Comparison of ENCODE assay signal across 27 cellular contexts in genomic region chr7:105050493-105050892, GRCh38. TPM values are rescaled to one million over a fixed set of nuclear protein-coding genes. Genes with fewer than 3 reads are reported as not detected.
DNase-seq lines count a peak whose midpoint lies in the region; ATAC-seq and TF ChIP-seq lines count a peak whose summit lies in the region.
"Had no signal": no experiment of that assay in that cellular context is flagged by ENCODE, and none has a peak within 500 bp of the region (broad histone marks: within the 10 kb centered on the region; RNA-seq: fewer than 3 reads in every experiment).

No MANE protein-coding gene starts in this region.

- no peak overlapping the region for H3K4me3 Mint-ChIP-seq in T-cell
- H3K4me3 Mint-ChIP-seq in dendritic cell treated with granulocyte-macrophage colony-stimulating factor and Interleukin-4, amounts not matched to agents 40 ng/mL and 50 ng/mL, for 4 days = no peak overlapping the region
- H3K4me3 Mint-ChIP-seq: T-helper 1 cell treated with Interleukin-12 subunit alpha and Interleukin-12 subunit beta and Interleukin-4 antibody, amounts not matched to agents 30 μg/mL and 1 μg/mL, for 36 hours; type B pancreatic cell had no signal

- CTCF ChIA-PET in T-cell (lab: Charles Lee) = no interaction called here

- H3K9ac ChIP-seq in smooth muscle cell (ENCODE audit: low read depth) = no peak overlapping the region

- H3K36me3 Mint-ChIP-seq in activated naive CD4-positive, alpha-beta T cell treated with anti-CD3 and anti-CD28 coated beads, Interleukin-2, amount 50 U/mL, for 72 hours = peaks cover 27 to 48% of the 10 kb centered on the region in 2 donors
- peaks cover 47% of the 10 kb centered on the region for H3K36me3 Mint-ChIP-seq in T-cell
- peaks cover 77% of the 10 kb centered on the region for H3K36me3 Mint-ChIP-seq in dendritic cell treated with granulocyte-macrophage colony-stimulating factor and Interleukin-4, amounts not matched to agents 40 ng/mL and 50 ng/mL, for 4 days (ENCODE audit: low read depth)

- H3K27ac Mint-ChIP-seq in activated naive CD4-positive, alpha-beta T cell treated with anti-CD3 and anti-CD28 coated beads, Interleukin-2, amount 50 U/mL, for 72 hours = peak overlapping the region; percentile 85 to 89
- peak overlapping the region; percentile 5 to 60 for H3K27ac Mint-ChIP-seq in T-cell
- H3K27ac Mint-ChIP-seq in dendritic cell treated with granulocyte-macrophage colony-stimulating factor and Interleukin-4, amounts not matched to agents 40 ng/mL and 50 ng/mL, for 4 days = peak overlapping the region; percentile 3

- H3K4me3 ChIP-seq in smooth muscle cell = no peak overlapping the region
- H3K4me3 ChIP-seq: colonic mucosa, GM12878 had no signal

- no peak overlapping the region for H2AFZ ChIP-seq in smooth muscle cell (ENCODE audit: low read depth)

- no peak for ATAC-seq in activated naive CD4-positive, alpha-beta T cell treated with anti-CD3 and anti-CD28 coated beads, Interleukin-2, amount 50 U/mL, for 72 hours
- ATAC-seq in T-cell (replicated peaks in 1 of 4) = no peak
- ATAC-seq in GM18498 (IDR thresholded peaks at IDR 0.05; ENCODE audit: unreplicated experiment) = no peak
- ATAC-seq: GM12878, left colon had no signal

- H3K27ac ChIP-seq in smooth muscle cell (ENCODE audit: low read depth) = peak overlapping the region; percentile 17
- H3K27ac ChIP-seq: colonic mucosa, VCaP had no signal

- intact Hi-C loops in dendritic cell treated with granulocyte-macrophage colony-stimulating factor and Interleukin-4, amounts not matched to agents 40 ng/mL and 50 ng/mL, for 4 days (cut with micrococcal nuclease) = no loop called here

- peaks cover 3% of the 10 kb centered on the region for H3K4me1 ChIP-seq in smooth muscle cell (ENCODE audit: low read depth)
- H3K4me1 ChIP-seq: colonic mucosa had no signal

- DNase-seq in activated naive CD4-positive, alpha-beta T cell treated with anti-CD3 and anti-CD28 coated beads, Interleukin-2, amount 50 U/mL, for 72 hours (ENCODE audit: low spot score in 2 of 2) = no peak
- no peak for DNase-seq in activated naive CD4-positive, alpha-beta T cell treated with Interleukin-2 at 50 U/mL for 16 hours
- DNase-seq in T-cell = no peak
- no peak for DNase-seq in smooth muscle cell (lab: John Stamatoyannopoulos, UW; ENCODE audit: unreplicated experiment)
- no peak for DNase-seq in putamen (ENCODE audit: low spot score)
- DNase-seq in anterior cingulate cortex (lab: John Stamatoyannopoulos, UW) = no peak
- DNase-seq: activated gamma-delta T cell; colonic mucosa; DMS79; glutamatergic neuron; KG1; left colon; midbrain; MV-4-11; NCI-H1694 treated with DMSO at 0.1 percent for 48 hours; NCI-H226; NCI-H82; OCI-M1; Right ventricle myocardium superior; small intestine; stimulated activated CD4-positive, alpha-beta T cell treated with anti-CD3 and anti-CD28 coated beads, Interleukin-2, amount 100 ng/mL, for 48 hours had no signal

- peaks cover 2% of the 10 kb centered on the region for H3K36me3 ChIP-seq in smooth muscle cell (ENCODE audit: low read depth)

- TF ChIP-seq CTCF in smooth muscle cell (IDR thresholded peaks at IDR 0.05; ENCODE audit: borderline replicate concordance, insufficient read depth, poor library complexity, severe bottlenecking) = no peak

- H3K27me3 Mint-ChIP-seq in T-cell = no peaks in the 10 kb centered on the region
- no peaks in the 10 kb centered on the region for H3K27me3 Mint-ChIP-seq in dendritic cell treated with granulocyte-macrophage colony-stimulating factor and Interleukin-4, amounts not matched to agents 40 ng/mL and 50 ng/mL, for 4 days
- H3K27me3 Mint-ChIP-seq: type B pancreatic cell had no signal

- H3K27me3 ChIP-seq in smooth muscle cell (ENCODE audit: low read depth) = no peaks in the 10 kb centered on the region
- H3K27me3 ChIP-seq: colonic mucosa had no signal

- peaks cover 97% of the 10 kb centered on the region for H3K79me2 ChIP-seq in smooth muscle cell (ENCODE audit: low read depth)

- H4K20me1 ChIP-seq in smooth muscle cell (ENCODE audit: low read depth) = peaks cover 100% of the 10 kb centered on the region

- no peaks in the 10 kb centered on the region for H3F3A ChIP-seq in smooth muscle cell (ENCODE audit: low read depth)

- H3K4me1 Mint-ChIP-seq in T-cell = peaks cover 65 to 79% (median 72%) of the 10 kb centered on the region in 3 donors
- peaks cover 46% of the 10 kb centered on the region for H3K4me1 Mint-ChIP-seq in dendritic cell treated with granulocyte-macrophage colony-stimulating factor and Interleukin-4, amounts not matched to agents 40 ng/mL and 50 ng/mL, for 4 days (ENCODE audit: low read depth)

- WGBS in smooth muscle cell (ENCODE audit: low lambda C conversion rate) = 95% methylated on average over 1 of the region's 1 CpG

- H3K4me2 ChIP-seq in smooth muscle cell = no peak overlapping the region

- POLR2A ChIA-PET in T-cell (lab: Charles Lee) = no interaction called here

- H3K9me3 Mint-ChIP-seq in activated naive CD4-positive, alpha-beta T cell treated with anti-CD3 and anti-CD28 coated beads, Interleukin-2, amount 50 U/mL, for 72 hours = no peaks in the 10 kb centered on the region
- no peaks in the 10 kb centered on the region for H3K9me3 Mint-ChIP-seq in T-cell
- no peaks in the 10 kb centered on the region for H3K9me3 Mint-ChIP-seq in dendritic cell treated with granulocyte-macrophage colony-stimulating factor and Interleukin-4, amounts not matched to agents 40 ng/mL and 50 ng/mL, for 4 days
- H3K9me3 Mint-ChIP-seq: T-helper 1 cell treated with Interleukin-12 subunit alpha and Interleukin-12 subunit beta and Interleukin-4 antibody, amounts not matched to agents 30 μg/mL and 1 μg/mL, for 36 hours; type B pancreatic cell had no signal

- H3K9me3 ChIP-seq in smooth muscle cell (replicated peaks; ENCODE audit: low read depth) = no peaks in the 10 kb centered on the region
- H3K9me3 ChIP-seq: colonic mucosa had no signal

RNA-seq across cellular contexts. Expression of gene KMT2E, which starts 36.5 kb away (rescaled TPM):
- 100 to 1,000 TPM; 105 to 122 TPM for total RNA-seq in activated naive CD4-positive, alpha-beta T cell treated with anti-CD3 and anti-CD28 coated beads, Interleukin-2, amount 50 U/mL, for 72 hours
- total RNA-seq in T-cell (100 to 1,000 TPM; 164 to 260 (median 169) TPM), smooth muscle cell (64.4 and 77.3 TPM in 2 replicates)
- 88.1 and 106 TPM in 2 replicates for polyA plus RNA-seq in smooth muscle cell

Comparison
In these comparisons a context has a peak if more than half of its experiments do, and no peak if none do; other contexts are left out.
1. H3K27ac Mint-ChIP-seq: peak in every context shown above with its lines; median percentile 87 in activated naive CD4-positive, alpha-beta T cell treated with anti-CD3 and anti-CD28 coated beads, Interleukin-2, amount 50 U/mL, for 72 hours; 32 in T-cell; 3 in dendritic cell treated with granulocyte-macrophage colony-stimulating factor and Interleukin-4, amounts not matched to agents 40 ng/mL and 50 ng/mL, for 4 days.